In genomic region chr11:64230985-64231365, GRCh38 we compare ENCODE assay signal across 8 cellular contexts. TPM values are rescaled to one million over a fixed set of nuclear protein-coding genes. Genes with fewer than 3 reads are reported as not detected.
DNase-seq lines count a peak whose midpoint lies in the region; ATAC-seq, FAIRE-seq and TF ChIP-seq lines count a peak whose summit lies in the region.

No MANE protein-coding gene starts in this region.

- no peaks in the 10 kb centered on the region for H3K27me3 Mint-ChIP-seq in astrocyte (ENCODE audit: low read depth, unreplicated experiment)

- no peaks in the 10 kb centered on the region for H3K9me3 ChIP-seq in A673 (ENCODE audit: low read depth, low read length, poor library complexity, severe bottlenecking)
- no peaks in the 10 kb centered on the region for H3K9me3 ChIP-seq in HUES6 (ENCODE audit: control insufficient read depth, insufficient read depth, low read depth, low read length)
- H3K9me3 ChIP-seq in astrocyte (ENCODE audit: insufficient read depth, low read depth, low read length): no peaks in the 10 kb centered on the region

- H3K9me3 Mint-ChIP-seq in astrocyte (ENCODE audit: unreplicated experiment): no peaks in the 10 kb centered on the region

- POLR2A ChIA-PET in A673 (lab: Charles Lee; ENCODE audit: low non-redundant PET): no interaction called here

- H2AK5ac ChIP-seq in mesendoderm (ENCODE audit: low read length): no peak overlapping the region

- FAIRE-seq in astrocyte (lab: Jason Lieb, UNC): no peak

- peaks cover 27% of the 10 kb centered on the region for H3K79me2 ChIP-seq in astrocyte (ENCODE audit: insufficient read depth, low read length)
- no peaks in the 10 kb centered on the region for H3K79me2 ChIP-seq in mesendoderm (ENCODE audit: control insufficient read depth, insufficient read depth, low read length)

- H3K9ac ChIP-seq in HUES6 (ENCODE audit: low read length) (peak overlapping the region; percentile 74), astrocyte (ENCODE audit: low read length) (peak overlapping the region; percentile 85), mesendoderm (ENCODE audit: low read length) (peak overlapping the region; percentile 91)

- no peak overlapping the region for H4K8ac ChIP-seq in mesendoderm (ENCODE audit: low read depth, low read length)

- no peak for ATAC-seq in GM21515 (IDR thresholded peaks at IDR 0.05; ENCODE audit: unreplicated experiment)

- peak overlapping the region; percentile 93 for H3K56ac ChIP-seq in mesendoderm (ENCODE audit: low read length)

- BruUV-seq in A673 (replicated peaks; lab: Mats Ljungman, UMichigan): no TSS peak

- peak overlapping the region; percentile 70 for H3K18ac ChIP-seq in mesendoderm (ENCODE audit: low read length)

- CTCF ChIA-PET in A673 (lab: Charles Lee): no interaction called here

- TF ChIP-seq CTCF in A673 (conservative IDR thresholded peaks at IDR 0.05; ENCODE audit: low read depth, low read length) (no peak), astrocyte (IDR thresholded peaks at IDR 0.05; ENCODE audit: insufficient read depth, low read depth, low read length) (no peak)

- no peak overlapping the region for H2BK5ac ChIP-seq in mesendoderm (ENCODE audit: low read length)

- peak overlapping the region; percentile 70 for H3K27ac ChIP-seq in A673 (ENCODE audit: low read depth, low read length, poor library complexity, severe bottlenecking)
- no peak overlapping the region; the same call in 1 of the 2 replicates for H3K27ac ChIP-seq in HUES6 (ENCODE audit: low read depth, low read length)
- no peak overlapping the region for H3K27ac ChIP-seq in astrocyte (ENCODE audit: low read depth, low read length)
- H3K27ac ChIP-seq in mesendoderm (ENCODE audit: low read depth, low read length): peak overlapping the region; percentile 44

- H3K4me1 ChIP-seq in A673 (ENCODE audit: insufficient read depth, low read length, poor library complexity, severe bottlenecking) (peaks cover 27% of the 10 kb centered on the region), HUES6 (ENCODE audit: control insufficient read depth, insufficient read depth, low read length) (peaks cover 21% of the 10 kb centered on the region), astrocyte (ENCODE audit: insufficient read depth, low read length) (peaks cover 33% of the 10 kb centered on the region), mesendoderm (ENCODE audit: control insufficient read depth, low read depth, low read length) (peaks cover 6% of the 10 kb centered on the region)

- H3K4me2 ChIP-seq in astrocyte (ENCODE audit: low read length): peak overlapping the region; percentile 100
- peak overlapping the region; percentile 96 for H3K4me2 ChIP-seq in mesendoderm (ENCODE audit: low read length)

- H3K4me3 ChIP-seq in A673 (ENCODE audit: low read depth, low read length, poor library complexity, severe bottlenecking): peak overlapping the region; percentile 54
- peak overlapping the region; percentile 91 for H3K4me3 ChIP-seq in HUES6 (ENCODE audit: low read depth, low read length)
- peak overlapping the region; percentile 74 for H3K4me3 ChIP-seq in astrocyte (ENCODE audit: insufficient read depth, low read depth, low read length)
- peak overlapping the region; percentile 79 for H3K4me3 ChIP-seq in mesendoderm (ENCODE audit: low read length)

- no peak overlapping the region for H2BK15ac ChIP-seq in mesendoderm (replicated peaks; ENCODE audit: low read depth)

- H2AFZ ChIP-seq in astrocyte (ENCODE audit: low read depth, low read length): peak overlapping the region; percentile 84

- H3K4me1 Mint-ChIP-seq in astrocyte (ENCODE audit: low read depth, unreplicated experiment): peaks cover 10% of the 10 kb centered on the region

- no peaks in the 10 kb centered on the region for H3K36me3 ChIP-seq in A673 (ENCODE audit: insufficient read depth, low read length, poor library complexity, severe bottlenecking)
- no peaks in the 10 kb centered on the region for H3K36me3 ChIP-seq in HUES6 (ENCODE audit: control insufficient read depth, insufficient read depth, low read length)
- H3K36me3 ChIP-seq in astrocyte (ENCODE audit: insufficient read depth, low read length): no peaks in the 10 kb centered on the region
- no peaks in the 10 kb centered on the region for H3K36me3 ChIP-seq in mesendoderm (ENCODE audit: control insufficient read depth, insufficient read depth, low read length)

- H3K4me3 Mint-ChIP-seq in astrocyte (ENCODE audit: unreplicated experiment): peak overlapping the region; percentile 85

- no CpG with 5 or more reads among the region's 8 CpGs for WGBS in mesendoderm (ENCODE audit: extremely low coverage, insufficient coverage, low lambda C conversion rate)

- no peak for DNase-seq in A673 (ENCODE audit: low spot score)
- DNase-seq in astrocyte (ENCODE audit: low read depth): no peak
- DNase-seq in mesendoderm: no peak
- no peak for DNase-seq in 8988T
- DNase-seq in NCI-H82 treated with DMSO at 0.1 percent for 48 hours (lab: John Stamatoyannopoulos, UW; ENCODE audit: unreplicated experiment): no peak
- no peak for DNase-seq in AG20443 (ENCODE audit: low spot score)

- no peak overlapping the region for H2BK120ac ChIP-seq in mesendoderm (ENCODE audit: low read depth, low read length)

- H4K5ac ChIP-seq in mesendoderm (ENCODE audit: low read length): no peak overlapping the region

- no peak overlapping the region for H3K23ac ChIP-seq in mesendoderm (ENCODE audit: low read length)

- intact Hi-C loops in A673 (cut with micrococcal nuclease; ENCODE audit: unreplicated experiment): no loop called here

- H3K27ac Mint-ChIP-seq in astrocyte (ENCODE audit: unreplicated experiment): peak overlapping the region; percentile 34

- H4K20me1 ChIP-seq in astrocyte (ENCODE audit: insufficient read depth, low read length): peaks cover 12% of the 10 kb centered on the region

- H3K79me1 ChIP-seq in mesendoderm (ENCODE audit: low read length): peaks cover 4% of the 10 kb centered on the region

- H3K27me3 ChIP-seq in A673 (replicated peaks; ENCODE audit: insufficient read depth, low read depth, low read length, poor library complexity): no peaks in the 10 kb centered on the region
- H3K27me3 ChIP-seq in HUES6 (ENCODE audit: control insufficient read depth, insufficient read depth, low read length): peaks cover 3% of the 10 kb centered on the region; the same call in 1 of the 2 replicates
- H3K27me3 ChIP-seq in astrocyte (ENCODE audit: insufficient read depth, low read length): no peaks in the 10 kb centered on the region
- H3K27me3 ChIP-seq in mesendoderm (ENCODE audit: insufficient read depth, low read length, poor library complexity): no peaks in the 10 kb centered on the region

- H3K4ac ChIP-seq in mesendoderm (ENCODE audit: low read depth, low read length): no peak overlapping the region

- H3K36me3 Mint-ChIP-seq in astrocyte (ENCODE audit: low read depth, unreplicated experiment): no peaks in the 10 kb centered on the region

RNA-seq across cellular contexts. Expression of gene DNAJC4, which starts 0.6 kb away (rescaled TPM):
- total RNA-seq in A673 (2021): 20.2 and 23.9 TPM in 2 replicates
- total RNA-seq in astrocyte: 23.8 and 25.7 TPM in 2 replicates
- 10.4 TPM for polyA plus RNA-seq in mesendoderm (2013, experiment 1 of 2)
- 11.5 TPM for polyA plus RNA-seq in mesendoderm (2013, experiment 2 of 2)

RNA-seq across cellular contexts. Expression of gene VEGFB, which starts 3.4 kb away (rescaled TPM):
- total RNA-seq in A673 (2021) (93.3 and 108 TPM in 2 replicates), astrocyte (30.4 and 36.8 TPM in 2 replicates)
- polyA plus RNA-seq in mesendoderm (2013, experiment 1 of 2): 14.3 TPM
- polyA plus RNA-seq in mesendoderm (2013, experiment 2 of 2): 15.5 TPM

RNA-seq across cellular contexts. Expression of gene NUDT22, which starts 4.9 kb away (rescaled TPM):
- total RNA-seq in A673 (2021) (72.4 and 73.8 TPM in 2 replicates), astrocyte (40.2 and 40.7 TPM in 2 replicates)
- polyA plus RNA-seq in mesendoderm (2013, experiment 1 of 2): 59.0 TPM
- 59.6 TPM for polyA plus RNA-seq in mesendoderm (2013, experiment 2 of 2)

RNA-seq across cellular contexts. Expression of gene TRPT1, which starts 5.0 kb away (rescaled TPM):
- 43.6 and 59.6 TPM in 2 replicates for total RNA-seq in A673 (2021)
- 28.8 and 29.4 TPM in 2 replicates for total RNA-seq in astrocyte
- 29.9 TPM for polyA plus RNA-seq in mesendoderm (2013, experiment 1 of 2)
- polyA plus RNA-seq in mesendoderm (2013, experiment 2 of 2): 30.6 TPM

RNA-seq across cellular contexts. Expression of gene FKBP2, which starts 9.9 kb away (rescaled TPM):
- total RNA-seq in A673 (2021) (57.5 and 63.1 TPM in 2 replicates), astrocyte (41.5 and 45.6 TPM in 2 replicates)
- 47.8 TPM for polyA plus RNA-seq in mesendoderm (2013, experiment 1 of 2)
- 45.9 TPM for polyA plus RNA-seq in mesendoderm (2013, experiment 2 of 2)

Comparison
In these comparisons a context has a peak if more than half of its experiments do, and no peak if none do; other contexts are left out.
1. H3K27ac ChIP-seq: peak in A673 (single experiment) and mesendoderm (single experiment); none in HUES6 (single experiment) and astrocyte (single experiment).
2. Peak in every context shown above with its lines, with median percentiles within 50 percentile points of each other: H3K4me3 ChIP-seq and H3K9ac ChIP-seq.